In the genomic region with DNA sequence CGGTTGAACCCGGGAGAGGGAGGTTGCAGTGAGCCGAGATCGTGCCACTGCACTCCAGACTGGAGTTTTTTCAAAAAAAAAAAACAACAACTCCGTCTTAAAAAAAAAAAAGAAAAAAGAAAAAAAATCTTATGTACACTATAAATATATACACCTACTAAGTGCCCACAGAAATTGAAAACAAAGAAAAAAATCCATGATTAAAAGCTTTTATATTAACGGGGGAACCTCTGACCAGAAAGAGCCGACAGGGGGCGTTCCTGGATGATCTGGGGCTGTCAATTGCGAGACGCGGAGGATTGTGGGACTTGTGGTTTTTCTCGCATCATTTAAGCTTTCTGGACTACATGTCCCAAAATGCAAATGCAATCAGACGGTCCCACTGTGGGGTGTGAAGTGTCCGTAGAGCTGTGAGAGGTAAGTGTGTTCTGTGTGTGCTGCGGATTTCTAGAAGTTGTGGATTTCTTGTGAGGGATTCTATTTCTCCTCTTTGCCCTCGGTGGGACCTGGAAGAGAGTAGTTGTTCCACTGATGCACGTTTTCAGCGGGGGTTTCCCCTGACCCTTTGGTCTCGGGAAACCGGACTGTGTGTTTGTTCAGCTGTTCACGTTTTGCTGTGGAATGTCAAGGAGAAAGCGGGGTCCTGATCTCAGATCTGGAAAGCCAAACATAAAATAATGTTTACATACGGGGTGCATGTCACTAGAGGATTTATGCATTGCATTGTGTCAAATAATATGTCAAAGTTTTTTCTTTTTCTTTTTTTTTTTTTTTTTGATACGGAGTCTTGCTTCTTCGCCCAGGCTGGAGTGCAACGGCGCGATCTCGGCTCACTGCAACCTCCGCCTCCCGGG, we compare ENCODE assay signal across 8 cellular contexts. TPM values are rescaled to one million over a fixed set of nuclear protein-coding genes. Genes with fewer than 3 reads are reported as not detected.
A peak's percentile ranks its signal among the peaks of the same experiment; 100 is the strongest.
DNase-seq lines count a peak whose midpoint lies in the region; ATAC-seq, FAIRE-seq and TF ChIP-seq lines count a peak whose summit lies in the region.

A gene with protein sequence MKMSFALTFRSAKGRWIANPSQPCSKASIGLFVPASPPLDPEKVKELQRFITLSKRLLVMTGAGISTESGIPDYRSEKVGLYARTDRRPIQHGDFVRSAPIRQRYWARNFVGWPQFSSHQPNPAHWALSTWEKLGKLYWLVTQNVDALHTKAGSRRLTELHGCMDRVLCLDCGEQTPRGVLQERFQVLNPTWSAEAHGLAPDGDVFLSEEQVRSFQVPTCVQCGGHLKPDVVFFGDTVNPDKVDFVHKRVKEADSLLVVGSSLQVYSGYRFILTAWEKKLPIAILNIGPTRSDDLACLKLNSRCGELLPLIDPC (plus strand): TSS at position 360 of the 854 bp plus-strand sequence. CDS start 1,241 bp downstream, outside the sequence.

- TF ChIP-seq CTCF in right atrium auricular region (IDR thresholded peaks at IDR 0.05), result peak; percentile 78 to 88
- peak; percentile 61 to 90 (median 88) for TF ChIP-seq CTCF in vagina (IDR thresholded peaks at IDR 0.05)

- H3K4me1 ChIP-seq in right atrium auricular region, result no peaks in the 10 kb centered on the region
- H3K4me1 ChIP-seq in vagina, result peaks cover 6% of the 10 kb centered on the region

- ATAC-seq in HG02840 (IDR thresholded peaks at IDR 0.05; ENCODE audit: low FRiP score, unreplicated experiment), result peak; percentile 88

- peak; percentile 89 for FAIRE-seq in GM12891 (lab: Jason Lieb, UNC)

- peak within 1 kb of the TSS; percentile 61 to 71 for H3K4me3 ChIP-seq in right atrium auricular region
- peak within 1 kb of the TSS; percentile 55 to 78 for H3K4me3 ChIP-seq in vagina

- DNase-seq in GM12891 (ENCODE audit: insufficient read length, low spot score), result peak; percentile 83
- peak; percentile 91 for DNase-seq in NCI-H1436 (lab: John Stamatoyannopoulos, UW)
- DNase-seq in T follicular helper cell (ENCODE audit: low read depth), result peak; percentile 86
- DNase-seq in right atrium auricular region (ENCODE audit: low spot score), result peak; percentile 92
- DNase-seq in pulmonary artery endothelial cell (ENCODE audit: low read depth, low spot score), result peak; percentile 85
- no peak for DNase-seq in vagina (ENCODE audit: extremely low spot score in 2 of 2)

- intact Hi-C loops in vagina (cut with DNase I), result no loop called here

- no peak for TF ChIP-seq POLR2A in GM12891 (IDR thresholded peaks at IDR 0.05; ENCODE audit: low read depth, low read length)
- TF ChIP-seq POLR2A in vagina (IDR thresholded peaks at IDR 0.05), result no peak

- H3K27ac ChIP-seq in angular gyrus (ENCODE audit: low read depth, low read length) (peak within 1 kb of the TSS; percentile 86), right atrium auricular region (peak within 1 kb of the TSS; percentile 76 to 80), vagina (peak within 1 kb of the TSS; percentile 34)

- H3K36me3 ChIP-seq in right atrium auricular region, result no peaks in the 10 kb centered on the region
- no peaks in the 10 kb centered on the region for H3K36me3 ChIP-seq in vagina

- H3K27me3 ChIP-seq in right atrium auricular region, result no peaks in the 10 kb centered on the region
- no peaks in the 10 kb centered on the region for H3K27me3 ChIP-seq in vagina

- no peaks in the 10 kb centered on the region for H3K9me3 ChIP-seq in right atrium auricular region
- H3K9me3 ChIP-seq in vagina, result no peaks in the 10 kb centered on the region

TF ChIP-seq in GM12891, 5 proteins besides CTCF, POLR2A, EP300 and RAD21:
- TF ChIP-seq POU2F2 (IDR thresholded peaks at IDR 0.05; ENCODE audit: low read depth, low read length), result peak; percentile 99
- TF ChIP-seq SPI1 (IDR thresholded peaks at IDR 0.05; ENCODE audit: low read depth, low read length), result no peak

RNA-seq across cellular contexts. Expression of the gene that starts here (rescaled TPM):
- polyA plus RNA-seq in GM12891 (2012; ENCODE audit: low read depth, missing spikeins), result 0.76 TPM
- 1 to 10 TPM; 3.1 to 5.6 TPM for total RNA-seq in right atrium auricular region
- 1.1 and 1.4 TPM in 2 replicates for total RNA-seq in pulmonary artery endothelial cell
- total RNA-seq in vagina, result not detected

Comparison
In these comparisons a context has a peak if more than half of its experiments do, and no peak if none do; other contexts are left out.
1. DNase-seq: peak in GM12891 (single experiment), NCI-H1436 (single experiment), T follicular helper cell (single experiment), right atrium auricular region (single experiment) and pulmonary artery endothelial cell (single experiment); none in vagina (0 of 2).
2. H3K27ac ChIP-seq: peak in every context shown above with its lines; median percentile 86 in angular gyrus; 78 in right atrium auricular region; 34 in vagina.